ENCODE assay signal across 25 cellular contexts in the genomic region with DNA sequence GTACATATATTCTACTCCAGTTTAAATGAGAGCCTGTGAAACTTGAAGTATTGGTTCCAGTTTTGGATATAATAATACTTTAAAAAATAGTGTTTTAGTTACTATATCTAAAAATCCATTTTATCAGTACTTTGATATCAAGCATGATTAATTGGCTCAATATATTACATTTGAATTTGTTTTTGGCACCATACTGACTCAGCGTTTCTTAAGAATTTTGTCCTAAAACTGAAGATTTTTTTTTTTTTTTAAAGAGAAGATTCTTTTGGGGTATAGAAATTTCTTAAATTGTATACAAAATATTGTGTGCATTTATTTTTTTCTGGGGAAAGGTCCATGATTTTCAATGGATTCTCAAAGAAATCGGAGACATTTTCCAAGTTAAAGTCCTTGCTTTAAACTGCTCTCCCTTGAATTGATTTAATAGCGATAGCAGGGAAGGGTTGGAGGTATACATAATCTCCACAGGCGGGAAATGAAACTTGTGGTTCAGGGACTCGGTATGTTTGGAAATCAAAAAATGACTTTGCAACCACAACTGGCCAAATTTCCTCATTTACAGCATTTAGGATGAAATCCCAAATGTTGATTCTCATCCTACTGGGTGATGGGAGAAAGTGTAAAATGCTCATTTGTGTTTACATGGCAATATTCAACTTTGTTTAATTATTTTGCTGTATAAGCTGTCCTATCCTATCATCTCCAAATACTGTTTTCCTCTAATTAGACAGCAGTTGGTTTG.
DNase-seq lines count a peak whose midpoint lies in the region; ATAC-seq and TF ChIP-seq lines count a peak whose summit lies in the region.
"Had no signal": no experiment of that assay in that cellular context is flagged by ENCODE, and none has a peak within 500 bp of the region (broad histone marks: within the 10 kb centered on the region; RNA-seq: fewer than 3 reads in every experiment).

No MANE protein-coding gene starts in this region.

- H3K4me1 Mint-ChIP-seq in stimulated activated naive CD8-positive, alpha-beta T cell treated with anti-CD3 and anti-CD28 coated beads, Interleukin-15, Interleukin-2, amounts not matched to agents 100 ng/mL and 50 ng/mL, for 24 hours (ENCODE audit: low read depth) = peaks cover 22% of the 10 kb centered on the region
- H3K4me1 Mint-ChIP-seq in stimulated activated naive CD8-positive, alpha-beta T cell treated with anti-CD3 and anti-CD28 coated beads, Interleukin-15, amount 100 ng/mL, for 72 hours = peaks cover 19% of the 10 kb centered on the region
- H3K4me1 Mint-ChIP-seq in CD4-positive, alpha-beta memory T cell = peaks cover 24 to 38% (median 27%) of the 10 kb centered on the region in 4 donors
- H3K4me1 Mint-ChIP-seq: H9, neural progenitor cell had no signal

- no peak for DNase-seq in stimulated activated naive CD8-positive, alpha-beta T cell treated with anti-CD3 and anti-CD28 coated beads, Interleukin-15, amount 100 ng/mL, for 72 hours
- no peak for DNase-seq in lower lobe of right lung
- DNase-seq in 8988T = no peak
- no peak for DNase-seq in CD4-positive, alpha-beta memory T cell
- no peak for DNase-seq in body of pancreas
- DNase-seq: activated CD4-positive, alpha-beta T cell treated with anti-CD3 and anti-CD28 coated beads for 1 hour; activated CD8-positive, alpha-beta T cell treated with anti-CD3 and anti-CD28 coated beads, Interleukin-2, amount 10 ng/mL, durations not matched to agents 7 days and 5 days; BE2C; Caco-2; colonic mucosa; effector memory CD4-positive, alpha-beta T cell; GF-D8; H9; mammary epithelial cell; NCI-H1694; SHP77; stimulated activated naive CD4-positive, alpha-beta T cell treated with Interleukin-2 at 50 U/mL for 16 hours had no signal

- intact Hi-C loops in lower lobe of right lung (cut with DNase I) (loop anchor here (10.0 kb wide), 1 partner anchor 118 kb away; no protein-coding TSS in a partner anchor), body of pancreas (cut with DNase I) (loop anchor here (10.0 kb wide), 1 partner anchor 1188 kb away; no protein-coding TSS in a partner anchor)
- intact Hi-C loops in CD4-positive, alpha-beta memory T cell (cut with micrococcal nuclease) = loop anchor here (1.0 to 5.0 kb wide), 4 partner anchors 28 to 1400 kb away; no protein-coding TSS in a partner anchor

- H3K9me3 Mint-ChIP-seq in stimulated activated naive CD8-positive, alpha-beta T cell treated with anti-CD3 and anti-CD28 coated beads, Interleukin-15, Interleukin-2, amounts not matched to agents 100 ng/mL and 50 ng/mL, for 24 hours = peaks cover 3% of the 10 kb centered on the region
- H3K9me3 Mint-ChIP-seq in stimulated activated naive CD8-positive, alpha-beta T cell treated with anti-CD3 and anti-CD28 coated beads, Interleukin-15, amount 100 ng/mL, for 72 hours = no peaks in the 10 kb centered on the region
- H3K9me3 Mint-ChIP-seq in CD4-positive, alpha-beta memory T cell = peaks cover 2 to 24% (median 10%) of the 10 kb centered on the region in 8 donors
- H3K9me3 Mint-ChIP-seq: neural progenitor cell had no signal

- no peak for ATAC-seq in stimulated activated naive CD8-positive, alpha-beta T cell treated with anti-CD3 and anti-CD28 coated beads, Interleukin-15, amount 100 ng/mL, for 72 hours
- ATAC-seq in lower lobe of right lung = peak in 1 of 2 donors; percentile 48
- no peak for ATAC-seq in SK-N-SH treated with all-trans-retinoic acid at 6 μM for 48 hours
- ATAC-seq in body of pancreas = no peak
- ATAC-seq: activated CD8-positive, alpha-beta T cell treated with anti-CD3 and anti-CD28 coated beads, Interleukin-2, amount 10 ng/mL, durations not matched to agents 7 days and 5 days; activated naive CD4-positive, alpha-beta T cell treated with anti-CD3 and anti-CD28 coated beads, Interleukin-2, amount 50 U/mL, for 72 hours; Panc1 had no signal

- H3K27ac ChIP-seq in OCI-LY3 (ENCODE audit: low read length) = peak overlapping the region; percentile 30
- H3K27ac ChIP-seq in lower lobe of right lung = peak overlapping the region; percentile 77
- no peak overlapping the region for H3K27ac ChIP-seq in CD4-positive, alpha-beta memory T cell (ENCODE audit: low read depth, low read length)
- no peak overlapping the region for H3K27ac ChIP-seq in body of pancreas
- H3K27ac ChIP-seq: colonic mucosa, KMS-11, neural progenitor cell, prostate gland had no signal

- H3K4me3 ChIP-seq in OCI-LY3 (ENCODE audit: low read length) (peak overlapping the region; percentile 19; the same call in 1 of the 2 replicates), lower lobe of right lung (no peak overlapping the region), body of pancreas (no peak overlapping the region)
- H3K4me3 ChIP-seq in CD4-positive, alpha-beta memory T cell (ENCODE audit: low read length in 2 of 2) = no peak overlapping the region
- H3K4me3 ChIP-seq: colonic mucosa, neural progenitor cell, prostate gland had no signal

- peaks cover 20% of the 10 kb centered on the region; the same call in 1 of the 2 replicates for H3K79me2 ChIP-seq in OCI-LY3 (ENCODE audit: low read length)

- H3K36me3 Mint-ChIP-seq in stimulated activated naive CD8-positive, alpha-beta T cell treated with anti-CD3 and anti-CD28 coated beads, Interleukin-15, Interleukin-2, amounts not matched to agents 100 ng/mL and 50 ng/mL, for 24 hours (ENCODE audit: low read depth) = no peaks in the 10 kb centered on the region
- H3K36me3 Mint-ChIP-seq in CD4-positive, alpha-beta memory T cell = peaks cover 5 to 7% of the 10 kb centered on the region in 2 donors
- H3K36me3 Mint-ChIP-seq: neural progenitor cell had no signal

- POLR2A ChIA-PET in CD4-positive, alpha-beta memory T cell (lab: Charles Lee; ENCODE audit: partially characterized antibody) = interaction anchor here (1.0 to 1.9 kb wide), 3 partner anchors 110 to 124 kb away, joined by 3 to 7 read pairs (median 5); no protein-coding TSS in a partner anchor

- TF ChIP-seq CTCF in OCI-LY3 (IDR thresholded peaks at IDR 0.05; ENCODE audit: low read depth, low read length) (no peak), lower lobe of right lung (IDR thresholded peaks at IDR 0.05) (no peak), body of pancreas (IDR thresholded peaks at IDR 0.05) (no peak)

- no peaks in the 10 kb centered on the region for H3K27me3 ChIP-seq in OCI-LY3 (ENCODE audit: low read depth, low read length)
- H3K27me3 ChIP-seq in lower lobe of right lung (ENCODE audit: low read depth) = no peaks in the 10 kb centered on the region
- no peaks in the 10 kb centered on the region for H3K27me3 ChIP-seq in CD4-positive, alpha-beta memory T cell (ENCODE audit: insufficient read depth, low read length)
- no peaks in the 10 kb centered on the region for H3K27me3 ChIP-seq in body of pancreas
- H3K27me3 ChIP-seq: BE2C, colonic mucosa, neural progenitor cell had no signal

- 45 to 51% methylated on average over 5 of the region's 5 CpGs for WGBS in body of pancreas, 2 donors

- H3K4me1 ChIP-seq in OCI-LY3 (ENCODE audit: low read length) (peaks cover 86% of the 10 kb centered on the region), lower lobe of right lung (peaks cover 29% of the 10 kb centered on the region), body of pancreas (no peaks in the 10 kb centered on the region)
- peaks cover 34% of the 10 kb centered on the region for H3K4me1 ChIP-seq in CD4-positive, alpha-beta memory T cell (ENCODE audit: insufficient read depth, low read length)
- H3K4me1 ChIP-seq: BE2C, Caco-2, colonic mucosa, neural progenitor cell, prostate gland had no signal

- H3K9me3 ChIP-seq in OCI-LY3 (ENCODE audit: insufficient read depth, low read length) (peaks cover 15% of the 10 kb centered on the region; the same call in 1 of the 2 replicates), lower lobe of right lung (no peaks in the 10 kb centered on the region), body of pancreas (no peaks in the 10 kb centered on the region)
- H3K9me3 ChIP-seq in CD4-positive, alpha-beta memory T cell (ENCODE audit: control insufficient read depth in 1 of 2, low read length in 2 of 2) = no peaks in the 10 kb centered on the region
- H3K9me3 ChIP-seq: BE2C, Caco-2, prostate gland had no signal

- no peak overlapping the region for H2AFZ ChIP-seq in OCI-LY3 (ENCODE audit: low read depth, low read length)
- H2AFZ ChIP-seq: neural progenitor cell had no signal

- no peak overlapping the region for H3K4me3 Mint-ChIP-seq in stimulated activated naive CD8-positive, alpha-beta T cell treated with anti-CD3 and anti-CD28 coated beads, Interleukin-15, Interleukin-2, amounts not matched to agents 100 ng/mL and 50 ng/mL, for 24 hours
- H3K4me3 Mint-ChIP-seq in stimulated activated naive CD8-positive, alpha-beta T cell treated with anti-CD3 and anti-CD28 coated beads, Interleukin-15, amount 100 ng/mL, for 72 hours = no peak overlapping the region
- H3K4me3 Mint-ChIP-seq in CD4-positive, alpha-beta memory T cell = no peak overlapping the region
- H3K4me3 Mint-ChIP-seq: activated CD8-positive, alpha-beta T cell treated with anti-CD3 and anti-CD28 coated beads, Interleukin-2, amount 10 ng/mL, durations not matched to agents 7 days and 5 days; H9; neural progenitor cell had no signal

- TF ChIP-seq POLR2A in body of pancreas (IDR thresholded peaks at IDR 0.05) = no peak

- peak overlapping the region; percentile 74 for H3K4me2 ChIP-seq in OCI-LY3 (ENCODE audit: low read length)
- H3K4me2 ChIP-seq: KMS-11, neural progenitor cell had no signal

- H3K27ac Mint-ChIP-seq in stimulated activated naive CD8-positive, alpha-beta T cell treated with anti-CD3 and anti-CD28 coated beads, Interleukin-15, Interleukin-2, amounts not matched to agents 100 ng/mL and 50 ng/mL, for 24 hours = peak overlapping the region; percentile 24
- H3K27ac Mint-ChIP-seq in stimulated activated naive CD8-positive, alpha-beta T cell treated with anti-CD3 and anti-CD28 coated beads, Interleukin-15, amount 100 ng/mL, for 72 hours = no peak overlapping the region
- peak overlapping the region in 2 of 7 donors; percentile 71 to 91 for H3K27ac Mint-ChIP-seq in CD4-positive, alpha-beta memory T cell
- H3K27ac Mint-ChIP-seq: activated CD8-positive, alpha-beta T cell treated with anti-CD3 and anti-CD28 coated beads, Interleukin-2, amount 10 ng/mL, durations not matched to agents 7 days and 5 days; activated naive CD4-positive, alpha-beta T cell treated with anti-CD3 and anti-CD28 coated beads, Interleukin-2, amount 50 U/mL, for 72 hours; H9; neural progenitor cell had no signal

- H3K9ac ChIP-seq in OCI-LY3 (ENCODE audit: low read length) = peak overlapping the region; percentile 30
- H3K9ac ChIP-seq: KMS-11, neural progenitor cell had no signal

- no peaks in the 10 kb centered on the region for H3K27me3 Mint-ChIP-seq in stimulated activated naive CD8-positive, alpha-beta T cell treated with anti-CD3 and anti-CD28 coated beads, Interleukin-15, Interleukin-2, amounts not matched to agents 100 ng/mL and 50 ng/mL, for 24 hours
- H3K27me3 Mint-ChIP-seq in stimulated activated naive CD8-positive, alpha-beta T cell treated with anti-CD3 and anti-CD28 coated beads, Interleukin-15, amount 100 ng/mL, for 72 hours = no peaks in the 10 kb centered on the region
- H3K27me3 Mint-ChIP-seq in CD4-positive, alpha-beta memory T cell = no peaks in the 10 kb centered on the region

- CTCF ChIA-PET in CD4-positive, alpha-beta memory T cell (lab: Charles Lee; ENCODE audit: partially characterized antibody) = interaction anchor here (0.7 to 14.8 kb wide), 25 partner anchors 8 to 1174 kb away, joined by 3 to 633 read pairs (median 4); a partner anchor contains a TSS

- no peaks in the 10 kb centered on the region for H4K20me1 ChIP-seq in OCI-LY3 (ENCODE audit: insufficient read depth, low read length)

- H3K36me3 ChIP-seq in OCI-LY3 (replicated peaks; ENCODE audit: low read depth, low read length) (peaks cover 35% of the 10 kb centered on the region), lower lobe of right lung (no peaks in the 10 kb centered on the region), body of pancreas (replicated peaks in 1 of 2; ENCODE audit: insufficient read depth in 1 of 2, low read depth in 2 of 2) (no peaks in the 10 kb centered on the region)
- no peaks in the 10 kb centered on the region for H3K36me3 ChIP-seq in CD4-positive, alpha-beta memory T cell (ENCODE audit: insufficient read depth, low read length)
- H3K36me3 ChIP-seq: BE2C, colonic mucosa, prostate gland had no signal

Comparison
In these comparisons a context has a peak if more than half of its experiments do, and no peak if none do; other contexts are left out.
1. H3K27ac ChIP-seq: peak in OCI-LY3 (single experiment) and lower lobe of right lung (single experiment); none in CD4-positive, alpha-beta memory T cell (single experiment) and body of pancreas (0 of 4).